In the genomic region with DNA sequence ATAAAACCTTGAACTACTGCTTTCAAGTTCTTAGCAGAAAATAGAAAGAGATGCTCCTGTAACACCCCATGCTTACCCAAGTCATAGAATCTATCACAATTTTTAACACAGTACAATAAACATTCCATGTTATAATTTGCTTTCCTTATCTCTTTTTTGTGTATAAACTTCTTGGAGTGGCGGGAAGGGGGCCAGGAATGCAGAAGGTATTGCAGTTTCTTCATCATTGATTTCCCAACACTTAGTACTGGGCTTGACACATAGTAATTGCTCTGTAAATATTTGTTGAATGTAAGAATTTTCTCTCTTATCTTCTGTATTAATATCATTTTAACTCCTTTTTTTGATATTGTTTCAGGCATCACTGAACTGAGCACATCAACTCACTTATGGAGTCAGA, we compare ENCODE assay signal across 18 cellular contexts.
"Had no signal": no experiment of that assay in that cellular context is flagged by ENCODE, and none has a peak within 500 bp of the region (broad histone marks: within the 10 kb centered on the region; RNA-seq: fewer than 3 reads in every experiment).

No MANE protein-coding gene starts in this region.

- H3K4me1 ChIP-seq: adrenal gland, heart left ventricle, parathyroid adenoma, sigmoid colon, spleen had no signal

- H3K9me3 ChIP-seq: adrenal gland, heart left ventricle, sigmoid colon, spleen, thoracic aorta had no signal

- DNase-seq: activated CD4-positive, alpha-beta T cell treated with anti-CD3 and anti-CD28 coated beads for 1 hour; activated effector memory CD4-positive, alpha-beta T cell treated with anti-CD3 and anti-CD28 coated beads, Interleukin-2, amount 50 U/mL, for 16 hours; activated naive CD4-positive, alpha-beta T cell treated with anti-CD3 and anti-CD28 coated beads, Interleukin-2, amount 50 U/mL, for 16 hours; activated T-cell treated with anti-CD3 and anti-CD28 coated beads, Interleukin-2, amount 50 U/mL, for 72 hours; adrenal gland; dorsolateral prefrontal cortex; heart left ventricle; kidney glomerular epithelial cell; left ventricle myocardium superior; natural killer cell; sigmoid colon; spleen; stimulated activated CD4-positive, alpha-beta T cell treated with anti-CD3 and anti-CD28 coated beads, Interleukin-4, amount 100 ng/mL, for 4 hours; T-helper 2 cell had no signal

- H3K36me3 ChIP-seq: adrenal gland, heart left ventricle, sigmoid colon, spleen, thoracic aorta had no signal

- H3K27me3 ChIP-seq: adrenal gland, dorsolateral prefrontal cortex, heart left ventricle, sigmoid colon, spleen had no signal

- H3K27ac ChIP-seq: adrenal gland, dorsolateral prefrontal cortex, heart left ventricle, parathyroid adenoma, sigmoid colon, spleen, thoracic aorta, VCaP had no signal

- H3K4me3 ChIP-seq: adrenal gland, dorsolateral prefrontal cortex, heart left ventricle, sigmoid colon, spleen, thoracic aorta had no signal

- ATAC-seq: activated T-cell treated with anti-CD3 and anti-CD28 coated beads, Interleukin-2, amount 50 U/mL, for 72 hours; heart left ventricle; left ventricle myocardium superior; natural killer cell; stimulated activated memory B cell treated with anti-CD40 and anti-IgM and Interleukin-4, amounts not matched to agents 10 μg/mL and 1 μg/mL and 100 μg/mL, for 72 hours had no signal
